24 cellular contexts compared by ENCODE assay signal in the genomic region with DNA sequence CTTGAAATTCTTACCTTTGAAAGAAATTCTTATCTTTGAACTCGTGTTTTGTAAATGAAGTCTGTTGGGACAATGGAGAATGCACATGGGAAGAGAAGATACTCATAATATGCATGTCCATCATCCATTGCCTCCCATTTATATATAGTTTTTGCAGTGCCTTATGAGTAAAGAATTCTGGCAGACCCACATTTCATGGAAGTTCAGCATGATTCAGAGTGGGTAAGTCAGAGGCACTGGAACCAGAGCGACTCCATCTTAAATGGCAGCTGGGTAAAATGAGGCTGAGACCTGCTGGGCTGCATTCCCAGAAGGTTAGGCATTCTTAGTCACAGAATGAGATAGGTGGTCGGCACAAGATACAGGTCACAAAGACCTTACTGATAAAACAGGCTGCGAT. TPM values are rescaled to one million over a fixed set of nuclear protein-coding genes. Genes with fewer than 3 reads are reported as not detected.
"Had no signal": no experiment of that assay in that cellular context is flagged by ENCODE, and none has a peak within 500 bp of the region (broad histone marks: within the 10 kb centered on the region; RNA-seq: fewer than 3 reads in every experiment).

No MANE protein-coding gene starts in this region.

- H3K4me1 ChIP-seq: SJSA1 had no signal

- H3K36me3 Mint-ChIP-seq: IgD-negative memory B cell had no signal

- H3K4me3 ChIP-seq: SJSA1, SK-N-MC had no signal

- H3K27ac ChIP-seq: HL-60, SJSA1, SK-N-MC had no signal

- H3K9me3 ChIP-seq: SJSA1 had no signal

- H3K27ac Mint-ChIP-seq: IgD-negative memory B cell had no signal

- H3K9me3 Mint-ChIP-seq: IgD-negative memory B cell had no signal

- H3K27me3 ChIP-seq: SJSA1 had no signal

- H3K27me3 Mint-ChIP-seq: IgD-negative memory B cell had no signal

- DNase-seq: KBM-7, MV-4-11, NCI-H1048, NCI-H1105 treated with DMSO at 0.1 percent for 48 hours, NCI-H1436, NCI-H187, NCI-H2029, NCI-H2081 treated with DMSO at 0.1 percent for 48 hours, NCI-H2171, NCI-H226, NCI-H446, NCI-H510A, NCI-H524 treated with DMSO at 0.1 percent for 48 hours, NCI-H69, NCI-H774, Right ventricle myocardium superior, RPMI8226, SIG-M5 had no signal

- H3K36me3 ChIP-seq: SJSA1 had no signal

- H3K4me3 Mint-ChIP-seq: IgD-negative memory B cell had no signal

RNA-seq across cellular contexts. Expression of gene LAX1, which starts 13.8 kb away (rescaled TPM):
- total RNA-seq: LHCN-M2, MCF 10A had no signal
